Comparison of ENCODE assay signal across 9 cellular contexts in genomic region chr1:155130272-155131006, GRCh38. TPM values are rescaled to one million over a fixed set of nuclear protein-coding genes. Genes with fewer than 3 reads are reported as not detected.
DNase-seq lines count a peak whose midpoint lies in the region; ATAC-seq, FAIRE-seq and TF ChIP-seq lines count a peak whose summit lies in the region.
"Had no signal": no experiment of that assay in that cellular context is flagged by ENCODE, and none has a peak within 500 bp of the region (broad histone marks: within the 10 kb centered on the region; RNA-seq: fewer than 3 reads in every experiment).

No MANE protein-coding gene starts in this region.

- H3K27me3 Mint-ChIP-seq in brain, result peaks cover 31% of the 10 kb centered on the region

- peaks cover 4% of the 10 kb centered on the region for H3K36me3 Mint-ChIP-seq in brain

- H3K4me1 Mint-ChIP-seq in brain, result peaks cover 68% of the 10 kb centered on the region

- peaks cover 32 to 41% (median 38%) of the 10 kb centered on the region in 4 donors for H3K36me3 ChIP-seq in stomach

- peaks cover 60 to 98% (median 95%) of the 10 kb centered on the region in 4 donors for H3K4me1 ChIP-seq in stomach

- peak overlapping the region; percentile 73 to 78 (median 74) for H3K4me3 ChIP-seq in stomach

- H3K27ac ChIP-seq in layer of hippocampus (ENCODE audit: low read depth, low read length) (peak overlapping the region; percentile 98), stomach (peak overlapping the region; percentile 93 to 100 (median 98))

- 12 to 21% (median 19%) methylated on average over 5 to 6 of the region's 6 CpGs for WGBS in stomach, 5 donors

- FAIRE-seq in urothelium cell line (lab: Jason Lieb, UNC), result no peak
- no peak for FAIRE-seq in GM12891 (lab: Jason Lieb, UNC)
- FAIRE-seq: TTC549 had no signal

- H3K27me3 ChIP-seq in layer of hippocampus (ENCODE audit: control insufficient read depth, insufficient read depth, low read length) (peaks cover 2% of the 10 kb centered on the region), stomach (peaks cover 0 to 37% (median 9%) of the 10 kb centered on the region in 3 donors)

- H3K9me3 ChIP-seq in stomach, result no peaks in the 10 kb centered on the region

- peak overlapping the region; percentile 10 to 93 (median 87) for H3K27ac Mint-ChIP-seq in brain

- H3K4me3 Mint-ChIP-seq in brain, result peak overlapping the region; percentile 85 to 94 (median 92)

- intact Hi-C loops in stomach (cut with DNase I; ENCODE audit: low total_unique reads), result no loop called here

- peaks cover 0 to 2% (median 0%) of the 10 kb centered on the region in 5 experiments for H3K9me3 Mint-ChIP-seq in brain

- no peak for ATAC-seq in stimulated activated naive CD8-positive, alpha-beta T cell treated with anti-CD3 and anti-CD28 coated beads, Interleukin-15, Interleukin-2, amounts not matched to agents 100 U/mL and 50 U/mL, for 24 hours
- no peak for ATAC-seq in GM19351 (IDR thresholded peaks at IDR 0.05; ENCODE audit: unreplicated experiment)

- TF ChIP-seq POLR2A in stomach (IDR thresholded peaks at IDR 0.05) (no peak), GM12891 (IDR thresholded peaks at IDR 0.05; ENCODE audit: low read depth, low read length) (no peak)

- TF ChIP-seq EP300 in stomach (IDR thresholded peaks at IDR 0.05), result no peak

- no peak for TF ChIP-seq CTCF in brain (conservative IDR thresholded peaks at IDR 0.05)
- no peak for TF ChIP-seq CTCF in stomach (IDR thresholded peaks at IDR 0.05)

- DNase-seq in NCI-H69 (lab: John Stamatoyannopoulos, UW) (peak; percentile 63), stomach (no peak), urothelium cell line (ENCODE audit: low spot score) (no peak), GM12891 (ENCODE audit: insufficient read length, low spot score) (no peak)
- DNase-seq in stimulated activated naive CD8-positive, alpha-beta T cell treated with anti-CD3 and anti-CD28 coated beads, Interleukin-15, Interleukin-2, amounts not matched to agents 100 U/mL and 50 U/mL, for 24 hours, result no peak

TF ChIP-seq in GM12891, 5 proteins besides CTCF, POLR2A, EP300 and RAD21:
- TF ChIP-seq PAX5 (IDR thresholded peaks at IDR 0.05; ENCODE audit: insufficient read depth, low read length, severe bottlenecking) (no peak), POLR2AphosphoS5 (IDR thresholded peaks at IDR 0.05; ENCODE audit: low read depth, low read length) (no peak), SPI1 (IDR thresholded peaks at IDR 0.05; ENCODE audit: low read depth, low read length) (no peak)

RNA-seq across cellular contexts. Expression of gene EFNA1, which starts 2.8 kb away (rescaled TPM):
- 16.6 TPM for polyA plus RNA-seq in brain (ENCODE audit: insufficient read depth, low read depth, low replicate concordance)
- 10 to 100 TPM; 12.2 to 75.3 (median 36.0) TPM for total RNA-seq in stomach
- 10 to 100 TPM; 31.3 to 65.8 (median 47.7) TPM for polyA plus RNA-seq in stomach
- 0.45 TPM for polyA plus RNA-seq in GM12891 (2012; ENCODE audit: low read depth, missing spikeins)

RNA-seq across cellular contexts. Expression of gene SLC50A1, which starts 5.2 kb away (rescaled TPM):
- polyA plus RNA-seq in brain (ENCODE audit: insufficient read depth, low read depth, low replicate concordance) (27.2 TPM), stomach (10 to 100 TPM; 39.7 to 48.3 (median 40.2) TPM)
- 100 to 1,000 TPM in 1 of 5 donors, 10 to 100 TPM in 3, 1 to 10 TPM in 1; 4.5 to 114 (median 22.5) TPM for total RNA-seq in stomach
- 31.8 TPM for polyA plus RNA-seq in GM12891 (2012; ENCODE audit: low read depth, missing spikeins)

RNA-seq across cellular contexts. Expression of gene DPM3, which starts 9.9 kb away (rescaled TPM):
- polyA plus RNA-seq in brain (ENCODE audit: insufficient read depth, low read depth, low replicate concordance) (167 TPM), stomach (100 to 1,000 TPM; 192 to 301 (median 220) TPM)
- 10 to 100 TPM in 4 of 5 donors, not detected in 1; 13.3 to 51.3 (median 38.3) TPM for total RNA-seq in stomach
- 60.7 TPM for polyA plus RNA-seq in GM12891 (2012; ENCODE audit: low read depth, missing spikeins)

RNA-seq across cellular contexts. Expression of gene KRTCAP2, which starts 42.7 kb away (rescaled TPM):
- 390 TPM for polyA plus RNA-seq in brain (ENCODE audit: insufficient read depth, low read depth, low replicate concordance)
- 100 to 1,000 TPM in 3 of 5 donors, 10 to 100 TPM in 2; 60.8 to 238 (median 133) TPM for total RNA-seq in stomach
- polyA plus RNA-seq in stomach, result 100 to 1,000 TPM; 183 to 399 (median 242) TPM
- 104 TPM for polyA plus RNA-seq in GM12891 (2012; ENCODE audit: low read depth, missing spikeins)

RNA-seq across cellular contexts. Expression of gene TRIM46, which starts 43.2 kb away (rescaled TPM):
- polyA plus RNA-seq in brain (ENCODE audit: insufficient read depth, low read depth, low replicate concordance), result 11.0 TPM
- total RNA-seq in stomach, result 10 to 100 TPM in 1 of 5 donors, 1 to 10 TPM in 1, under 1 TPM in 1, not detected in 2; 0.73 to 16.9 (median 5.4) TPM
- under 1 TPM; 0.58 to 0.68 (median 0.61) TPM for polyA plus RNA-seq in stomach
- 0.50 TPM for polyA plus RNA-seq in GM12891 (2012; ENCODE audit: low read depth, missing spikeins)
